Comparison of ENCODE assay signal across 10 cellular contexts in the genomic region with DNA sequence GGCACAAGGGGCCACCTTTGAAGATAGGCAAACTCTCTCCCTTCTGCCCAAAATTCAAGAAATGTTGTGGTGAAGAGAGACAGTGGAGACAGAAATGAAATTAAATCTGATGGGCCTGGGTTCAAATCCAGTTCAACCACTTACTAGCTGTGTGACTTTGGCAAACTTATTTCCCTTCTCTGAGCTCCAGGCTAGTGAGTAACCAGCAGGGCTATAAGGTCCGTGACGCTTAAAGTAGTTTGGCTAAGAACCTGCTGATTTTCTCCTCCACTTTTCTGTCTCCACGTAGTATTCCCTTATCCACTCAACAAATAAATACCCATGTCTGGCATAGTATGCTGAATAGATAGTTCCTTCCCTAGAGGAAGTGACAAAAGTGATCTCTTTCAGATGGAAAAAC. TPM values are rescaled to one million over a fixed set of nuclear protein-coding genes. Genes with fewer than 3 reads are reported as not detected.
DNase-seq lines count a peak whose midpoint lies in the region; ATAC-seq, FAIRE-seq and TF ChIP-seq lines count a peak whose summit lies in the region.
"Had no signal": no experiment of that assay in that cellular context is flagged by ENCODE, and none has a peak within 500 bp of the region (broad histone marks: within the 10 kb centered on the region; RNA-seq: fewer than 3 reads in every experiment).

No MANE protein-coding gene starts in this region.

- FAIRE-seq in endothelial cell of umbilical vein (lab: Jason Lieb, UNC): peak; percentile 31

- peak overlapping the region; percentile 77 for H3K9ac ChIP-seq in endothelial cell of umbilical vein (replicated peaks; ENCODE audit: extremely low read depth, insufficient read depth, low read length)

- POLR2A ChIA-PET in RWPE1 (lab: Yijun Ruan, JAX; ENCODE audit: low non-redundant PET) (interaction anchor here (0.9 kb wide), 1 partner anchor 25 kb away, joined by 8 read pairs; no protein-coding TSS in a partner anchor), endothelial cell of umbilical vein (lab: Charles Lee) (no interaction called here)

- CTCF ChIA-PET in RWPE1 (lab: Yijun Ruan, JAX) (interaction anchor here (0.5 to 1.0 kb wide), 2 partner anchors 44 to 92 kb away, joined by 3 read pairs; no protein-coding TSS in a partner anchor), endothelial cell of umbilical vein (lab: Charles Lee) (interaction anchor here (1.0 to 3.5 kb wide), 4 partner anchors 32 to 117 kb away, joined by 4 to 17 read pairs (median 6); no protein-coding TSS in a partner anchor)

- peaks cover 23% of the 10 kb centered on the region for H3K27me3 Mint-ChIP-seq in progenitor cell of endocrine pancreas

- peak overlapping the region; percentile 81 for H3K4me3 Mint-ChIP-seq in progenitor cell of endocrine pancreas (ENCODE audit: low read depth)

- no TSS peak for BruUV-seq in endothelial cell of umbilical vein (replicated peaks; lab: Mats Ljungman, UMichigan)

- H3K9me3 ChIP-seq in endothelial cell of umbilical vein (replicated peaks; ENCODE audit: control insufficient read depth, insufficient read depth, low read length) (no peaks in the 10 kb centered on the region), mucosa of descending colon (no peaks in the 10 kb centered on the region)

- H3K36me3 ChIP-seq in endothelial cell of umbilical vein (ENCODE audit: control insufficient read depth in 2 of 2, extremely low read depth in 1 of 2, insufficient read depth in 2 of 2, low read length in 2 of 2) (no peaks in the 10 kb centered on the region), mucosa of descending colon (ENCODE audit: low read depth) (no peaks in the 10 kb centered on the region)

- no peaks in the 10 kb centered on the region for H3K9me3 Mint-ChIP-seq in progenitor cell of endocrine pancreas (ENCODE audit: low read depth)

- H3K79me2 ChIP-seq in endothelial cell of umbilical vein (ENCODE audit: control insufficient read depth, insufficient read depth, low read length): peaks cover 16% of the 10 kb centered on the region

- no peaks in the 10 kb centered on the region for H3K27me3 ChIP-seq in endothelial cell of umbilical vein (ENCODE audit: control insufficient read depth in 2 of 2, insufficient read depth in 2 of 2, low read length in 2 of 2)

- no peak for TF ChIP-seq POLR2A in endothelial cell of umbilical vein (IDR thresholded peaks at IDR 0.05; ENCODE audit: low read depth, low read length)

- no peak overlapping the region for H2AFZ ChIP-seq in endothelial cell of umbilical vein (ENCODE audit: low read depth, low read length)

- dilution Hi-C loops in endothelial cell of umbilical vein (cut with MboI; ENCODE audit: extremely low pct_ligation_motif_present, low sequenced_read_pairs): no loop called here

- H3K27ac Mint-ChIP-seq in progenitor cell of endocrine pancreas: peak overlapping the region; percentile 94

- peak overlapping the region; percentile 74; the same call in 1 of the 2 replicates for H3K4me3 ChIP-seq in GM08714 (ENCODE audit: low read length)
- no peak overlapping the region for H3K4me3 ChIP-seq in endothelial cell of umbilical vein (replicated peaks in 1 of 3; ENCODE audit: insufficient read depth in 1 of 3, low read depth in 1 of 3, low read length in 3 of 3)
- H3K4me3 ChIP-seq in mucosa of descending colon: no peak overlapping the region

- H3K4me2 ChIP-seq in endothelial cell of umbilical vein (ENCODE audit: insufficient read depth, low read length): peak overlapping the region; percentile 70

- no peaks in the 10 kb centered on the region for H3K9me1 ChIP-seq in endothelial cell of umbilical vein (replicated peaks; ENCODE audit: control insufficient read depth, extremely low read depth, insufficient read depth, low read length)

- intact Hi-C loops in endothelial cell of umbilical vein (cut with micrococcal nuclease): no loop called here
- intact Hi-C loops in mucosa of descending colon (cut with DNase I, micrococcal nuclease): no loop called here

- ATAC-seq in mucosa of descending colon (no peak), GM18858 (IDR thresholded peaks at IDR 0.05; ENCODE audit: unreplicated experiment) (no peak)

- TF ChIP-seq CTCF in RWPE1 (conservative IDR thresholded peaks at IDR 0.05; ENCODE audit: low read depth) (no peak), endothelial cell of umbilical vein (IDR thresholded peaks at IDR 0.05; ENCODE audit: extremely low read depth in 1 of 2, insufficient read depth in 1 of 2, low read depth in 1 of 2, low read length in 2 of 2) (no peak), progenitor cell of endocrine pancreas (IDR thresholded peaks at IDR 0.05; ENCODE audit: unreplicated experiment) (no peak), mucosa of descending colon (IDR thresholded peaks at IDR 0.05) (no peak)

- no peaks in the 10 kb centered on the region for H4K20me1 ChIP-seq in endothelial cell of umbilical vein (replicated peaks; ENCODE audit: control insufficient read depth, extremely low read depth, insufficient read depth, low read length)

- no peak for DNase-seq in RWPE1 (ENCODE audit: low spot score)
- DNase-seq in endothelial cell of umbilical vein (ENCODE audit: low read depth, low spot score): no peak
- DNase-seq in progenitor cell of endocrine pancreas (ENCODE audit: low spot score, unreplicated experiment): no peak
- no peak for DNase-seq in A172 (ENCODE audit: low spot score)
- DNase-seq in cerebellar nuclear complex (lab: John Stamatoyannopoulos, UW): no peak
- no peak for DNase-seq in mucosa of descending colon
- DNase-seq: cortex of kidney, NCI-H446 treated with DMSO at 0.1 percent for 48 hours had no signal

- peak overlapping the region; percentile 90 for H3K27ac ChIP-seq in RWPE1
- H3K27ac ChIP-seq in endothelial cell of umbilical vein (ENCODE audit: insufficient read depth, low read depth, low read length): no peak overlapping the region

- H3K4me1 Mint-ChIP-seq in progenitor cell of endocrine pancreas (ENCODE audit: low read depth): peaks cover 26% of the 10 kb centered on the region

- H3K4me1 ChIP-seq in endothelial cell of umbilical vein (ENCODE audit: control insufficient read depth, extremely low read depth, insufficient read depth, low read length) (peaks cover 16% of the 10 kb centered on the region), mucosa of descending colon (ENCODE audit: low read depth) (peaks cover 14% of the 10 kb centered on the region)

- peaks cover 4% of the 10 kb centered on the region for H3K36me3 Mint-ChIP-seq in progenitor cell of endocrine pancreas (ENCODE audit: insufficient read depth)

TF ChIP-seq in endothelial cell of umbilical vein, 7 proteins besides CTCF, POLR2A, EP300 and RAD21:
- TF ChIP-seq EZH2 (IDR thresholded peaks at IDR 0.05; ENCODE audit: borderline replicate concordance, low read depth, low read length, severe bottlenecking) (no peak), MYC (IDR thresholded peaks at IDR 0.05; ENCODE audit: low read depth, low read length) (no peak), GATA2 (IDR thresholded peaks at IDR 0.05; ENCODE audit: insufficient read depth, insufficient read length, low read depth, low read length) (no peak), FOS (IDR thresholded peaks at IDR 0.05; ENCODE audit: borderline replicate concordance, insufficient read depth, low read length) (no peak), JUN (IDR thresholded peaks at IDR 0.05; ENCODE audit: borderline replicate concordance, insufficient read depth, insufficient read length, low read depth) (no peak), POLR2AphosphoS5 (IDR thresholded peaks at IDR 0.05; ENCODE audit: insufficient read depth, low read depth, low read length) (no peak), MAX (IDR thresholded peaks at IDR 0.05; ENCODE audit: insufficient read depth, insufficient read length) (no peak)

RNA-seq across cellular contexts. Expression of gene SLC2A1, which starts 1.9 kb away (rescaled TPM):
- total RNA-seq in endothelial cell of umbilical vein (38.7 and 42.2 TPM in 2 replicates), progenitor cell of endocrine pancreas (49.7 and 54.7 TPM in 2 replicates), mucosa of descending colon (10 to 100 TPM; 36.0 to 81.2 (median 74.3) TPM)
- polyA plus RNA-seq in endothelial cell of umbilical vein: 46.5 and 52.5 TPM in 2 replicates
- polyA plus RNA-seq in endothelial cell of umbilical vein (2011; cell fraction: cytosol; rRNA removed): 21.5 and 24.7 TPM in 2 replicates
- 28.6 and 30.8 TPM in 2 replicates for polyA plus RNA-seq in endothelial cell of umbilical vein (2011; cell fraction: nucleus; rRNA removed)
- polyA plus RNA-seq in endothelial cell of umbilical vein (2012): 15.0 and 15.9 TPM in 2 replicates
- polyA minus RNA-seq in endothelial cell of umbilical vein: 37.1 and 43.2 TPM in 2 replicates
- polyA minus RNA-seq in endothelial cell of umbilical vein (2011; cell fraction: cytosol; rRNA and poly(A)+ RNA removed): 19.2 TPM
- 21.7 and 24.7 TPM in 2 replicates for polyA minus RNA-seq in endothelial cell of umbilical vein (2011; cell fraction: nucleus; rRNA and poly(A)+ RNA removed)
- total RNA-seq in A172 (2014; rRNA removed; shearing (Covaris generic)): 164 and 282 TPM in 2 replicates
